Comparison of ENCODE assay signal across 8 cellular contexts in genomic region chr1:167219646-167220536, GRCh38. TPM values are rescaled to one million over a fixed set of nuclear protein-coding genes. Genes with fewer than 3 reads are reported as not detected.
DNase-seq lines count a peak whose midpoint lies in the region; ATAC-seq and TF ChIP-seq lines count a peak whose summit lies in the region.

No MANE protein-coding gene starts in this region.

- no peaks in the 10 kb centered on the region for H3K9me3 ChIP-seq in BE2C

- DNase-seq in BE2C (peak; percentile 84), NCI-H524 (lab: John Stamatoyannopoulos, UW) (peak; percentile 92 to 96), coronary artery (ENCODE audit: low spot score) (no peak), left colon (peak; percentile 94 to 95)
- peak; percentile 91 to 92 for DNase-seq in activated CD4-positive, alpha-beta T cell treated with anti-CD3 and anti-CD28 coated beads for 4 hours
- peak; percentile 92 to 93 for DNase-seq in stimulated activated CD4-positive, alpha-beta T cell treated with anti-CD3 and anti-CD28 coated beads, Interleukin-2, amount 100 ng/mL, for 24 hours

- peak overlapping the region; percentile 73 to 87 for H3K27ac ChIP-seq in coronary artery

- intact Hi-C loops in left colon (cut with DNase I, micrococcal nuclease), result loop anchor here in 1 of 2 donors (5.0 kb wide), 1 partner anchor 148 kb away; no protein-coding TSS in a partner anchor

- TF ChIP-seq CTCF in BE2C (IDR thresholded peaks at IDR 0.05; ENCODE audit: low read depth, low read length) (no peak; the same call in 1 of the 2 replicates), coronary artery (IDR thresholded peaks at IDR 0.05) (no peak)

- ATAC-seq in GM19324 (IDR thresholded peaks at IDR 0.05; ENCODE audit: low FRiP score, unreplicated experiment) (peak; percentile 34), HG03457 (IDR thresholded peaks at IDR 0.05; ENCODE audit: unreplicated experiment) (peak; percentile 32), left colon (peak; percentile 64)

- H3K4me3 ChIP-seq in BE2C (ENCODE audit: low read depth, low read length) (peak overlapping the region; percentile 96), coronary artery (peak overlapping the region; percentile 99)

- no peaks in the 10 kb centered on the region for H3K27me3 ChIP-seq in BE2C

- H3K36me3 ChIP-seq in BE2C, result no peaks in the 10 kb centered on the region

- no peaks in the 10 kb centered on the region for H3K4me1 ChIP-seq in BE2C

RNA-seq across cellular contexts. Expression of gene POU2F1, which starts 0.8 kb away (rescaled TPM):
- polyA plus RNA-seq in BE2C (2012; ENCODE audit: insufficient read depth, insufficient read length, low read depth), result 4.0 TPM
- total RNA-seq in left colon, result 10 to 100 TPM; 14.3 to 16.4 TPM
